ENCODE assay signal across 8 cellular contexts in the genomic region with DNA sequence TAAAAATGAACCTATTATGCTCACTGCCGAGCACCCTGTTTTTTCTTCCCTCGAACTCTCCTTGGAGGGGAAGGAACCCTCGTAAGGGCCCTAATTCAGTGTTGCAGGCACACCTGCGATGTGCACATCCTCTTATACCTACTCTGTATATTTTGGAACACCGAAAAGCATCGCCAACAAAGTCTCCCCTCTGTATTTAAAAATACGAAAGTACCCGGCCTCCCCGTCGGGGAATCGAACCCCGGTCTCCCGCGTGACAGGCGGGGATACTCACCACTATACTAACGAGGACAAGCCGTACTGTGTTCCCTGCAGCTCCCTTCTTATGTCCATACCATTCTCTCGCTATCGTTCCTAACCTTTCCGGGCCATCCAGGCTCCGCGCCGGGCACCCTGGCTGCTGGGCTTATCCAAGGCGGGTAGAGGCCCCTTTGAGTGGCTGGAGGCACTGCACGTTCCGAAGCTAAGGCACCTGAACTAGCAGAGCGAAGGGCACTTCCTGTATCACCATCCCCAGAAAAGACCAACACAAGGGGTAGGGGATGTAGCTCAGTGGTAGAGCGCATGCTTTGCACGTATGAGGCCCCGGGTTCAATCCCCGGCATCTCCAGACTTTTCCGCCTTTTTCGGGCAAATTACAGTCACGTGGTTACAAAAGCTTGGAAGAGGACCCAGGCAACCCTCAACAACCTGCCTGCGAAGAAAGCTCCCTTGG. TPM values are rescaled to one million over a fixed set of nuclear protein-coding genes. Genes with fewer than 3 reads are reported as not detected.
A peak's percentile ranks its signal among the peaks of the same experiment; 100 is the strongest.
DNase-seq lines count a peak whose midpoint lies in the region; ATAC-seq and TF ChIP-seq lines count a peak whose summit lies in the region.

No MANE protein-coding gene starts in this region.

- H3K27ac ChIP-seq in 22Rv1 = peak overlapping the region; percentile 96
- peak overlapping the region; percentile 68 for H3K27ac ChIP-seq in effector memory CD4-positive, alpha-beta T cell (ENCODE audit: insufficient read depth, low read length, poor library complexity, severe bottlenecking)

- TF ChIP-seq CTCF in 22Rv1 (IDR thresholded peaks at IDR 0.05) = peak; percentile 59
- TF ChIP-seq CTCF in mesothelial cell of epicardium (IDR thresholded peaks at IDR 0.05; ENCODE audit: unreplicated experiment) = no peak

- H3K27me3 Mint-ChIP-seq in mesothelial cell of epicardium (ENCODE audit: low read depth) = no peaks in the 10 kb centered on the region

- peak; percentile 58 for ATAC-seq in HG03442 (IDR thresholded peaks at IDR 0.05; ENCODE audit: unreplicated experiment)

- no peak overlapping the region for H3K4me3 Mint-ChIP-seq in mesothelial cell of epicardium

- H3K9me3 ChIP-seq in effector memory CD4-positive, alpha-beta T cell (ENCODE audit: control insufficient read depth, low read length) = no peaks in the 10 kb centered on the region

- peaks cover 8% of the 10 kb centered on the region for H3K4me1 ChIP-seq in effector memory CD4-positive, alpha-beta T cell (ENCODE audit: control insufficient read depth, insufficient read depth, low read length, poor library complexity, severe bottlenecking)

- TF ChIP-seq POLR2A in GM19193 (IDR thresholded peaks at IDR 0.05; ENCODE audit: extremely low read depth, insufficient read depth, insufficient read length) = peak; percentile 47

- H3K27me3 ChIP-seq in effector memory CD4-positive, alpha-beta T cell (replicated peaks; ENCODE audit: control insufficient read depth, insufficient read depth, low read length, poor library complexity, severe bottlenecking) = no peaks in the 10 kb centered on the region

- peak; percentile 95 for DNase-seq in activated CD4-positive, alpha-beta T cell treated with anti-CD3 and anti-CD28 coated beads for 48 hours
- DNase-seq in effector memory CD4-positive, alpha-beta T cell = peak; percentile 79 to 83 (median 81)
- peak; percentile 68 to 94 for DNase-seq in mesothelial cell of epicardium (ENCODE audit: low spot score in 2 of 2, unreplicated experiment in 2 of 2)
- peak; percentile 75 to 80 for DNase-seq in stimulated activated CD8-positive, alpha-beta memory T cell treated with anti-CD3 and anti-CD28 coated beads, Interleukin-4, amount 100 ng/mL, for 1 hour (ENCODE audit: low read depth in 2 of 2, low spot score in 1 of 2)
- no peak for DNase-seq in NK-92 treated with Interleukin-12 subunit alpha and Interleukin-12 subunit beta, amount 100 ng/mL, for 24 hours (lab: John Stamatoyannopoulos, UW)

- H3K4me1 Mint-ChIP-seq in mesothelial cell of epicardium = peaks cover 10% of the 10 kb centered on the region

- H3K36me3 Mint-ChIP-seq in mesothelial cell of epicardium = peaks cover 6% of the 10 kb centered on the region

- no peaks in the 10 kb centered on the region for H3K9me3 Mint-ChIP-seq in mesothelial cell of epicardium

- H3K36me3 ChIP-seq in effector memory CD4-positive, alpha-beta T cell (ENCODE audit: control insufficient read depth, insufficient read depth, low read length) = no peaks in the 10 kb centered on the region

- peak overlapping the region; percentile 60 for H3K4me3 ChIP-seq in effector memory CD4-positive, alpha-beta T cell (ENCODE audit: insufficient read depth, low read depth, low read length, poor library complexity, severe bottlenecking)

- H3K27ac Mint-ChIP-seq in mesothelial cell of epicardium = no peak overlapping the region

RNA-seq across cellular contexts. Expression of a gene that starts 25.1 kb away (rescaled TPM):
- 718 to 741 TPM (median 720 TPM) in 3 replicates for total RNA-seq in mesothelial cell of epicardium

RNA-seq across cellular contexts. Expression of a gene that starts 49.3 kb away (rescaled TPM):
- 22.7 to 23.4 TPM (median 23.4 TPM) in 3 replicates for total RNA-seq in mesothelial cell of epicardium

RNA-seq across cellular contexts. Expression of a gene that starts 53.9 kb away (rescaled TPM):
- 6.9 to 7.5 TPM (median 7.2 TPM) in 3 replicates for total RNA-seq in mesothelial cell of epicardium
